11 cellular contexts compared by ENCODE assay signal in genomic region chr1:24925963-24926362, GRCh38. TPM values are rescaled to one million over a fixed set of nuclear protein-coding genes. Genes with fewer than 3 reads are reported as not detected.
DNase-seq lines count a peak whose midpoint lies in the region; ATAC-seq and TF ChIP-seq lines count a peak whose summit lies in the region.
"Had no signal": no experiment of that assay in that cellular context is flagged by ENCODE, and none has a peak within 500 bp of the region (broad histone marks: within the 10 kb centered on the region; RNA-seq: fewer than 3 reads in every experiment).

No MANE protein-coding gene starts in this region.

- H3K4me3 ChIP-seq in DOHH2 (ENCODE audit: low read length), result no peak overlapping the region
- peak overlapping the region; percentile 63 for H3K4me3 ChIP-seq in GM23338
- H3K4me3 ChIP-seq: smooth muscle cell, thoracic aorta had no signal

- H3K36me3 ChIP-seq in DOHH2 (ENCODE audit: control insufficient read depth, low read length), result peaks cover 60% of the 10 kb centered on the region
- no peaks in the 10 kb centered on the region for H3K36me3 ChIP-seq in GM23338 (ENCODE audit: insufficient read depth)
- H3K36me3 ChIP-seq: thoracic aorta had no signal

- H3K4me3 Mint-ChIP-seq in GM23338 (peak overlapping the region; percentile 58), natural killer cell (peak overlapping the region; percentile 97)

- no peak for TF ChIP-seq CTCF in DOHH2 (IDR thresholded peaks at IDR 0.05; ENCODE audit: low read depth, low read length, poor library complexity, severe bottlenecking)
- TF ChIP-seq CTCF in GM23338 (conservative IDR thresholded peaks at IDR 0.05; ENCODE audit: low read depth in 2 of 2), result no peak
- TF ChIP-seq CTCF in natural killer cell (IDR thresholded peaks at IDR 0.05), result no peak

- H3K27ac ChIP-seq in DOHH2 (ENCODE audit: low read depth, low read length), result no peak overlapping the region
- H3K27ac ChIP-seq in GM23338 (ENCODE audit: low read depth), result no peak overlapping the region
- H3K27ac ChIP-seq: thoracic aorta had no signal

- H3K4me1 Mint-ChIP-seq in GM23338, result peaks cover 29% of the 10 kb centered on the region
- H3K4me1 Mint-ChIP-seq in natural killer cell, result peaks cover 64 to 73% of the 10 kb centered on the region in 2 donors

- H3F3A ChIP-seq in DOHH2 (ENCODE audit: control insufficient read depth, insufficient read depth) (no peaks in the 10 kb centered on the region), GM23338 (replicated peaks; ENCODE audit: low read depth) (peaks cover 25% of the 10 kb centered on the region; the same call in 1 of the 2 replicates)

- 0 out of 2 replicates have a peak overlapping the region, but pooled peaks have one; percentile 23 for H2AFZ ChIP-seq in GM23338

- H3K9me3 Mint-ChIP-seq in GM23338 (no peaks in the 10 kb centered on the region), natural killer cell (no peaks in the 10 kb centered on the region)
- H3K9me3 Mint-ChIP-seq in activated naive CD4-positive, alpha-beta T cell treated with anti-CD3 and anti-CD28 coated beads, Interleukin-2, amount 50 U/mL, for 72 hours, result no peaks in the 10 kb centered on the region

- H3K27me3 Mint-ChIP-seq in GM23338 (ENCODE audit: insufficient read depth, low read depth, poor library complexity) (peaks cover 56% of the 10 kb centered on the region), natural killer cell (ENCODE audit: low read depth in 2 of 2) (no peaks in the 10 kb centered on the region)

- H4K20me1 ChIP-seq in DOHH2 (ENCODE audit: control insufficient read depth, insufficient read depth, low read depth, low read length), result peaks cover 27% of the 10 kb centered on the region; the same call in 1 of the 2 replicates
- no peaks in the 10 kb centered on the region for H4K20me1 ChIP-seq in GM23338 (replicated peaks; ENCODE audit: insufficient read depth)

- H3K36me3 Mint-ChIP-seq in GM23338 (ENCODE audit: low read depth), result no peaks in the 10 kb centered on the region
- peaks cover 51 to 53% of the 10 kb centered on the region in 2 donors for H3K36me3 Mint-ChIP-seq in activated naive CD4-positive, alpha-beta T cell treated with anti-CD3 and anti-CD28 coated beads, Interleukin-2, amount 50 U/mL, for 72 hours
- peaks cover 14% of the 10 kb centered on the region for H3K36me3 Mint-ChIP-seq in natural killer cell

- H3K9me2 ChIP-seq in DOHH2 (replicated peaks; ENCODE audit: control insufficient read depth, low read length), result no peaks in the 10 kb centered on the region
- H3K9me2 ChIP-seq in GM23338 (ENCODE audit: insufficient read depth), result no peaks in the 10 kb centered on the region

- no peak for DNase-seq in GM23338 (ENCODE audit: low spot score)
- DNase-seq in activated naive CD4-positive, alpha-beta T cell treated with anti-CD3 and anti-CD28 coated beads, Interleukin-2, amount 50 U/mL, for 72 hours (ENCODE audit: low spot score in 2 of 2), result no peak
- DNase-seq in natural killer cell, result no peak
- DNase-seq in NCI-H2196 (lab: John Stamatoyannopoulos, UW; ENCODE audit: unreplicated experiment), result no peak
- no peak for DNase-seq in T1000 (lab: John Stamatoyannopoulos, UW)
- DNase-seq: effector CD8-positive, alpha-beta T cell; left colon had no signal

- intact Hi-C loops in natural killer cell (cut with micrococcal nuclease), result loop anchor here (1.0 kb wide), 2 partner anchors 11 to 15 kb away; no protein-coding TSS in a partner anchor

- H3K9me3 ChIP-seq in DOHH2 (ENCODE audit: control insufficient read depth, insufficient read depth, low read length), result no peaks in the 10 kb centered on the region
- H3K9me3 ChIP-seq: thoracic aorta had no signal

- H3K4me2 ChIP-seq in DOHH2 (ENCODE audit: low read length), result peak overlapping the region; percentile 82
- H3K4me2 ChIP-seq in GM23338, result peak overlapping the region; percentile 89; the same call in 1 of the 2 replicates
- H3K4me2 ChIP-seq: smooth muscle cell had no signal

- H3K4me1 ChIP-seq in DOHH2 (ENCODE audit: control insufficient read depth, low read length) (peaks cover 60% of the 10 kb centered on the region), GM23338 (ENCODE audit: insufficient read depth) (peaks cover 38% of the 10 kb centered on the region)

- H3K27ac Mint-ChIP-seq in GM23338 (no peak overlapping the region), natural killer cell (peak overlapping the region; percentile 99)
- peak overlapping the region; percentile 86 to 91 for H3K27ac Mint-ChIP-seq in activated naive CD4-positive, alpha-beta T cell treated with anti-CD3 and anti-CD28 coated beads, Interleukin-2, amount 50 U/mL, for 72 hours

- ATAC-seq in GM23338 (peak; percentile 6), natural killer cell (no peak), HG03280 (IDR thresholded peaks at IDR 0.05; ENCODE audit: unreplicated experiment) (no peak)
- ATAC-seq in activated naive CD4-positive, alpha-beta T cell treated with anti-CD3 and anti-CD28 coated beads, Interleukin-2, amount 50 U/mL, for 72 hours, result no peak
- ATAC-seq: left colon had no signal

- no peaks in the 10 kb centered on the region for H3K27me3 ChIP-seq in DOHH2 (ENCODE audit: control insufficient read depth, low read length)
- H3K27me3 ChIP-seq in GM23338 (ENCODE audit: insufficient read depth), result peaks cover 67% of the 10 kb centered on the region

- H3K79me2 ChIP-seq in DOHH2 (ENCODE audit: control insufficient read depth, low read length) (peaks cover 65% of the 10 kb centered on the region), GM23338 (replicated peaks; ENCODE audit: insufficient read depth) (no peaks in the 10 kb centered on the region)

TF ChIP-seq in GM23338, 12 proteins besides CTCF, POLR2A, EP300 and RAD21 (continues in another document):
- TF ChIP-seq ZNF331 (CRISPR knock-in tag; IDR thresholded peaks at IDR 0.05; ENCODE audit: low read depth) (no peak), ETS1 (IDR thresholded peaks at IDR 0.05) (no peak), CREB1 (CRISPR knock-in tag; IDR thresholded peaks at IDR 0.05; ENCODE audit: low read depth) (no peak), EZH2 (IDR thresholded peaks at IDR 0.05; ENCODE audit: low read depth, unreplicated experiment) (no peak), ZNF114 (CRISPR knock-in tag; IDR thresholded peaks at IDR 0.05) (no peak), POLR2AphosphoS5 (IDR thresholded peaks at IDR 0.05; ENCODE audit: low read depth) (no peak), REST (IDR thresholded peaks at IDR 0.05; ENCODE audit: unreplicated experiment) (no peak), JUNB (IDR thresholded peaks at IDR 0.05; ENCODE audit: unreplicated experiment) (no peak)

RNA-seq across cellular contexts. Expression of gene RUNX3, which starts 4.1 kb away (rescaled TPM):
- 0.12 and 0.73 TPM in 2 replicates for total RNA-seq in GM23338 (2014; rRNA removed; shearing (Covaris generic))
- 0.23 and 0.26 TPM in 2 replicates for polyA plus RNA-seq in GM23338 (2016; fragmentation: Nextera tagmentation; extraction: Ambion mirVana)
- 100 to 1,000 TPM; 119 to 136 TPM for total RNA-seq in activated naive CD4-positive, alpha-beta T cell treated with anti-CD3 and anti-CD28 coated beads, Interleukin-2, amount 50 U/mL, for 72 hours
- 100 to 1,000 TPM; 537 to 630 (median 601) TPM for total RNA-seq in natural killer cell

Comparison
In these comparisons a context has a peak if more than half of its experiments do, and no peak if none do; other contexts are left out.
1. RNA of gene RUNX3, which starts 4.1 kb away (total RNA-seq): 537 to 630 TPM in natural killer cell and 119 to 136 TPM in activated naive CD4-positive, alpha-beta T cell treated with anti-CD3 and anti-CD28 coated beads, Interleukin-2, amount 50 U/mL, for 72 hours; 0.12 to 0.73 TPM in GM23338; every median in the first group is over 10 times any median in the second.